ENCODE assay signal across 21 cellular contexts in the genomic region with DNA sequence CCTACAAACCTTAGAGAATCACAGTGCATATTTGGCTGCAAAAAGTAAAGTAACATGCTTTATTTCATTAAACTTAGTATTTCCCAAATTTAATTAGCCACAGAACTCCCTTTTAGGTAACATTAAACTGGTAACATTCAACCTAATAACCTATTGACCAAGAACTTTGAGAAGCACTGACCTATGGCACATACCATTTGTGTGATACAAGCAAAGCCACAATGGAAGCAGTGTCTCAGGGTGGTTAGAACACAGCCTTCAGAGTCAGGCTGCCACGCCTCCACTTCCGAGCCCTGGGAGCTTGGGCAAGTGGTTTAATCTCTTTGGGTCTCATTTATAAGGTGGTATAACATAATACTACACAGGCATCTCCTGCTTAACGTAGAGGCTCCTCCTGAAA.
A peak's percentile ranks its signal among the peaks of the same experiment; 100 is the strongest.
DNase-seq lines count a peak whose midpoint lies in the region; ATAC-seq, FAIRE-seq and TF ChIP-seq lines count a peak whose summit lies in the region.
"Had no signal": no experiment of that assay in that cellular context is flagged by ENCODE, and none has a peak within 500 bp of the region (broad histone marks: within the 10 kb centered on the region; RNA-seq: fewer than 3 reads in every experiment).

No MANE protein-coding gene starts in this region.

- H3K9me3 ChIP-seq in astrocyte (ENCODE audit: insufficient read depth, low read depth, low read length): no peaks in the 10 kb centered on the region
- no peaks in the 10 kb centered on the region for H3K9me3 ChIP-seq in kidney (ENCODE audit: control insufficient read depth in 1 of 2, low read length in 2 of 2)
- H3K9me3 ChIP-seq: Peyer's patch had no signal

- H3K4me1 ChIP-seq in astrocyte (ENCODE audit: insufficient read depth, low read length): no peaks in the 10 kb centered on the region
- no peaks in the 10 kb centered on the region for H3K4me1 ChIP-seq in kidney (ENCODE audit: control insufficient read depth in 1 of 2, insufficient read depth in 1 of 2, low read depth in 1 of 2, low read length in 2 of 2)
- H3K4me1 ChIP-seq: A549, Peyer's patch had no signal

- TF ChIP-seq CTCF in astrocyte (IDR thresholded peaks at IDR 0.05; ENCODE audit: insufficient read depth, low read depth, low read length) (no peak), kidney (IDR thresholded peaks at IDR 0.05; ENCODE audit: borderline replicate concordance, extremely low read depth, insufficient read depth) (no peak)

- DNase-seq in COLO829 (ENCODE audit: low spot score): peak; percentile 80
- DNase-seq in HuH-7.5 (ENCODE audit: low spot score): peak; percentile 15
- peak; percentile 5 for DNase-seq in astrocyte (ENCODE audit: low read depth)
- peak; percentile 68 for DNase-seq in islet precursor cell
- DNase-seq in left ventricle myocardium superior: no peak
- DNase-seq in kidney: no peak
- DNase-seq: NCI-H1417, NCI-H2029 treated with DMSO at 0.1 percent for 48 hours, NCI-H510A, NCI-H82, Peyer's patch, SIG-M5 had no signal

- H3K27me3 ChIP-seq in astrocyte (ENCODE audit: insufficient read depth, low read length): no peaks in the 10 kb centered on the region
- H3K27me3 ChIP-seq: Peyer's patch had no signal

- H3K27me3 Mint-ChIP-seq in astrocyte (ENCODE audit: low read depth, unreplicated experiment): no peaks in the 10 kb centered on the region

- peaks cover 6% of the 10 kb centered on the region for H3K4me1 Mint-ChIP-seq in astrocyte (ENCODE audit: low read depth, unreplicated experiment)
- H3K4me1 Mint-ChIP-seq: CD14-positive monocyte, GM23338 had no signal

- H3K9ac ChIP-seq in astrocyte (ENCODE audit: low read length): no peak overlapping the region
- no peak overlapping the region for H3K9ac ChIP-seq in kidney (ENCODE audit: low read length in 2 of 2)
- H3K9ac ChIP-seq: KMS-11 had no signal

- no peaks in the 10 kb centered on the region for H4K20me1 ChIP-seq in astrocyte (ENCODE audit: insufficient read depth, low read length)

- H3K36me3 Mint-ChIP-seq in astrocyte (ENCODE audit: low read depth, unreplicated experiment): no peaks in the 10 kb centered on the region
- H3K36me3 Mint-ChIP-seq: CD14-positive monocyte had no signal

- H3K79me2 ChIP-seq in astrocyte (ENCODE audit: insufficient read depth, low read length): no peaks in the 10 kb centered on the region

- intact Hi-C loops in left ventricle myocardium superior (cut with micrococcal nuclease) (no loop called here), kidney (cut with DNase I) (no loop called here)

- H3K27ac Mint-ChIP-seq in astrocyte (ENCODE audit: unreplicated experiment): no peak overlapping the region
- H3K27ac Mint-ChIP-seq: CD14-positive monocyte, GM23338 had no signal

- H2AFZ ChIP-seq in astrocyte (ENCODE audit: low read depth, low read length): no peak overlapping the region
- H2AFZ ChIP-seq: GM23338 had no signal

- H3K4me2 ChIP-seq in astrocyte (ENCODE audit: low read length): no peak overlapping the region
- H3K4me2 ChIP-seq: A549, GM23338, KMS-11 had no signal

- H3K27ac ChIP-seq in astrocyte (ENCODE audit: low read depth, low read length) (no peak overlapping the region), kidney (ENCODE audit: low read depth in 2 of 2, low read length in 2 of 2) (no peak overlapping the region)
- H3K27ac ChIP-seq: A549, KMS-11, Peyer's patch had no signal

- H3K36me3 ChIP-seq in astrocyte (ENCODE audit: insufficient read depth, low read length): no peaks in the 10 kb centered on the region
- H3K36me3 ChIP-seq in kidney (ENCODE audit: control insufficient read depth in 1 of 2, insufficient read depth in 2 of 2, low read length in 2 of 2): no peaks in the 10 kb centered on the region
- H3K36me3 ChIP-seq: Peyer's patch had no signal

- H3K9me3 Mint-ChIP-seq in astrocyte (ENCODE audit: unreplicated experiment): no peaks in the 10 kb centered on the region
- H3K9me3 Mint-ChIP-seq: GM23338 had no signal

- H3K4me3 Mint-ChIP-seq in astrocyte (ENCODE audit: unreplicated experiment): no peak overlapping the region
- H3K4me3 Mint-ChIP-seq: CD14-positive monocyte, GM23338 had no signal

- H3K4me3 ChIP-seq in astrocyte (ENCODE audit: insufficient read depth, low read depth, low read length) (no peak overlapping the region), kidney (ENCODE audit: low read length in 2 of 2) (no peak overlapping the region)
- H3K4me3 ChIP-seq: A549, GM23338, Peyer's patch had no signal

- FAIRE-seq in astrocyte (lab: Jason Lieb, UNC) (no peak), kidney (lab: Jason Lieb, UNC) (no peak)
- FAIRE-seq: A549, G401.6, GM12891, HTR-8/SVneo had no signal

- no peak for ATAC-seq in GM19455 (IDR thresholded peaks at IDR 0.05; ENCODE audit: unreplicated experiment)
- ATAC-seq in HG03442 (IDR thresholded peaks at IDR 0.05; ENCODE audit: unreplicated experiment): no peak
- ATAC-seq in left ventricle myocardium superior: no peak
- ATAC-seq: A549, GM23338 had no signal

Comparison
In these comparisons a context has a peak if more than half of its experiments do, and no peak if none do; other contexts are left out.
1. DNase-seq: peak in COLO829 (single experiment), HuH-7.5 (single experiment), astrocyte (single experiment) and islet precursor cell (single experiment); none in left ventricle myocardium superior (single experiment) and kidney (single experiment).